ENCODE assay signal across 21 cellular contexts in the genomic region with DNA sequence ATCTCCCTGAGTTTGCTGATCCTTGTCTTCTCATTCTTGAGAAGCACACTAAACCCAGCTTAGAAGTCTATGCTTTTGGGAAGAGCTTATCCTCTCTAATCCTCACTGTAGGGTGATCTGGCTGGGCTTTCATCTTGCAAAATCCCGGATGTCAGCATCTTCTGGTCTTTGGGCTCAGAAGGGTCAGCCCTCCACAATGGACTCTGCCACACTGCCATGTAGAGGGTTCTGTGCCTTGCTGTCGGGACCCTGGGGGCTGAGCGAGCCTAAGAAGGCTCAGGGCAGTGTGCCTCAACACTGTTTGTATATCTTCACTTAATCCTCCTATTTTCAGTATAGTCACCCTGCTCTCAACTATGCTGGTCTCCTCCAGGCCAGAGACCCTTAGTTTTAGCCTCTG.
DNase-seq lines count a peak whose midpoint lies in the region; ATAC-seq, FAIRE-seq and TF ChIP-seq lines count a peak whose summit lies in the region.
"Had no signal": no experiment of that assay in that cellular context is flagged by ENCODE, and none has a peak within 500 bp of the region (broad histone marks: within the 10 kb centered on the region; RNA-seq: fewer than 3 reads in every experiment).

No MANE protein-coding gene starts in this region.

- H3K4ac ChIP-seq in neuronal stem cell (ENCODE audit: low read length), result no peak overlapping the region

- H3K9me2 ChIP-seq in Karpas-422 (replicated peaks; ENCODE audit: insufficient read depth, low read length), result no peaks in the 10 kb centered on the region

- H2BK120ac ChIP-seq in neuronal stem cell (ENCODE audit: low read depth, low read length), result no peak overlapping the region

- H4K20me1 ChIP-seq in Karpas-422 (ENCODE audit: insufficient read depth, low read depth, low read length) (no peaks in the 10 kb centered on the region), astrocyte (ENCODE audit: insufficient read depth, low read length) (no peaks in the 10 kb centered on the region)

- H3K27ac ChIP-seq in C4-2B (peak overlapping the region; percentile 35), Karpas-422 (ENCODE audit: low read length) (no peak overlapping the region), astrocyte (ENCODE audit: low read depth, low read length) (no peak overlapping the region), neuronal stem cell (replicated peaks; ENCODE audit: low read length) (no peak overlapping the region)

- H3K36me3 Mint-ChIP-seq in astrocyte (ENCODE audit: low read depth, unreplicated experiment), result no peaks in the 10 kb centered on the region
- H3K36me3 Mint-ChIP-seq: CD4-positive, alpha-beta memory T cell; IgD-negative memory B cell had no signal

- no peak overlapping the region for H2BK12ac ChIP-seq in neuronal stem cell (ENCODE audit: low read length)

- H3K4me3 ChIP-seq in Karpas-422 (ENCODE audit: low read length) (no peak overlapping the region), astrocyte (ENCODE audit: insufficient read depth, low read depth, low read length) (no peak overlapping the region), neuronal stem cell (ENCODE audit: low read length in 2 of 2) (no peak overlapping the region)

- peaks cover 9% of the 10 kb centered on the region for H3K4me1 Mint-ChIP-seq in astrocyte (ENCODE audit: low read depth, unreplicated experiment)
- H3K4me1 Mint-ChIP-seq: CD4-positive, alpha-beta memory T cell had no signal

- H3K9ac ChIP-seq in Karpas-422 (ENCODE audit: low read length), result no peak overlapping the region
- no peak overlapping the region for H3K9ac ChIP-seq in astrocyte (ENCODE audit: low read length)
- H3K9ac ChIP-seq in neuronal stem cell (ENCODE audit: low read depth, low read length, poor library complexity), result no peak overlapping the region

- DNase-seq in Karpas-422 (peak; percentile 6), astrocyte (ENCODE audit: low read depth) (no peak), neuronal stem cell (ENCODE audit: low spot score) (no peak), left ventricle myocardium superior (no peak), NCI-H187 (lab: John Stamatoyannopoulos, UW) (no peak)
- DNase-seq: BE2C; CD4-positive, alpha-beta memory T cell; DMS53; EL; H7; MM.1S; NCI-H1105; NCI-H2081 treated with DMSO at 0.1 percent for 48 hours; NCI-H446 treated with DMSO at 0.1 percent for 48 hours; NCI-H69; RPMI8226; SHP77 treated with DMSO at 0.1 percent for 48 hours had no signal

- no peak overlapping the region for H4K91ac ChIP-seq in neuronal stem cell (ENCODE audit: low read depth, low read length, poor library complexity)

- H3K4me3 Mint-ChIP-seq in astrocyte (ENCODE audit: unreplicated experiment), result no peak overlapping the region
- H3K4me3 Mint-ChIP-seq: CD4-positive, alpha-beta memory T cell had no signal

- no peaks in the 10 kb centered on the region for H3K79me1 ChIP-seq in neuronal stem cell (ENCODE audit: low read depth, low read length)

- H2BK15ac ChIP-seq in neuronal stem cell (ENCODE audit: low read length), result no peak overlapping the region

- H3K79me2 ChIP-seq in Karpas-422 (ENCODE audit: low read length) (no peaks in the 10 kb centered on the region), astrocyte (ENCODE audit: insufficient read depth, low read length) (no peaks in the 10 kb centered on the region)

- H3K9me3 ChIP-seq in Karpas-422 (ENCODE audit: low read length) (no peaks in the 10 kb centered on the region), astrocyte (ENCODE audit: insufficient read depth, low read depth, low read length) (no peaks in the 10 kb centered on the region), neuronal stem cell (replicated peaks in 1 of 2; ENCODE audit: control insufficient read depth in 2 of 2, insufficient read depth in 1 of 2, low read depth in 1 of 2, low read length in 2 of 2) (no peaks in the 10 kb centered on the region)
- H3K9me3 ChIP-seq: BE2C had no signal

- H3K4me2 ChIP-seq in Karpas-422 (ENCODE audit: low read depth, low read length, poor library complexity, severe bottlenecking), result no peak overlapping the region
- no peak overlapping the region for H3K4me2 ChIP-seq in astrocyte (ENCODE audit: low read length)
- no peak overlapping the region for H3K4me2 ChIP-seq in neuronal stem cell (ENCODE audit: insufficient read depth, low read length, poor library complexity, severe bottlenecking)

- H3K4me1 ChIP-seq in Karpas-422 (ENCODE audit: low read length) (no peaks in the 10 kb centered on the region), astrocyte (ENCODE audit: insufficient read depth, low read length) (no peaks in the 10 kb centered on the region), neuronal stem cell (ENCODE audit: control insufficient read depth in 2 of 2, insufficient read depth in 1 of 2, low read depth in 1 of 2, low read length in 2 of 2) (peaks cover 5 to 12% of the 10 kb centered on the region in 2 donors)
- H3K4me1 ChIP-seq: BE2C had no signal

- H2AFZ ChIP-seq in Karpas-422 (ENCODE audit: low read length), result no peak overlapping the region
- no peak overlapping the region for H2AFZ ChIP-seq in astrocyte (ENCODE audit: low read depth, low read length)
- no peak overlapping the region for H2AFZ ChIP-seq in neuronal stem cell (ENCODE audit: low read length)

- H3K27ac Mint-ChIP-seq in astrocyte (ENCODE audit: unreplicated experiment), result peak overlapping the region; percentile 53
- H3K27ac Mint-ChIP-seq: IgD-negative memory B cell had no signal

- H3K23ac ChIP-seq in neuronal stem cell (ENCODE audit: low read depth, low read length, poor library complexity), result no peak overlapping the region

- no CpG with 5 or more reads among the region's 3 CpGs for WGBS in neuronal stem cell (ENCODE audit: extremely low coverage in 2 of 2, insufficient read length in 2 of 2, insufficient replicate concordance in 1 of 2), 2 donors

- intact Hi-C loops in left ventricle myocardium superior (cut with micrococcal nuclease), result no loop called here

- peaks cover 3% of the 10 kb centered on the region for H3K9me3 Mint-ChIP-seq in astrocyte (ENCODE audit: unreplicated experiment)
- H3K9me3 Mint-ChIP-seq: CD4-positive, alpha-beta memory T cell; IgD-negative memory B cell had no signal

- peak overlapping the region; percentile 67 for H3K14ac ChIP-seq in neuronal stem cell (ENCODE audit: low read length)

- ATAC-seq in left ventricle myocardium superior, result no peak
- no peak for ATAC-seq in GM21786 (IDR thresholded peaks at IDR 0.05; ENCODE audit: unreplicated experiment)
- ATAC-seq: SK-N-SH treated with all-trans-retinoic acid at 6 μM for 48 hours had no signal

- no peak overlapping the region for H2AK5ac ChIP-seq in neuronal stem cell (ENCODE audit: low read depth, low read length)

- H3K36me3 ChIP-seq in Karpas-422 (ENCODE audit: insufficient read depth, low read length), result no peaks in the 10 kb centered on the region
- H3K36me3 ChIP-seq in astrocyte (ENCODE audit: insufficient read depth, low read length), result no peaks in the 10 kb centered on the region
- no peaks in the 10 kb centered on the region for H3K36me3 ChIP-seq in neuronal stem cell (replicated peaks in 1 of 2; ENCODE audit: control insufficient read depth in 2 of 2, insufficient read depth in 2 of 2, low read length in 2 of 2)
- H3K36me3 ChIP-seq: BE2C had no signal

- no peaks in the 10 kb centered on the region for H3K27me3 Mint-ChIP-seq in astrocyte (ENCODE audit: low read depth, unreplicated experiment)
- H3K27me3 Mint-ChIP-seq: CD4-positive, alpha-beta memory T cell; IgD-negative memory B cell had no signal

- TF ChIP-seq CTCF in C4-2B (conservative IDR thresholded peaks at IDR 0.05) (no peak), astrocyte (IDR thresholded peaks at IDR 0.05; ENCODE audit: insufficient read depth, low read depth, low read length) (no peak)

- no peak overlapping the region for H2BK5ac ChIP-seq in neuronal stem cell (ENCODE audit: low read length)

- FAIRE-seq in astrocyte (lab: Jason Lieb, UNC), result no peak

- peak overlapping the region; percentile 53 for H3K18ac ChIP-seq in neuronal stem cell (ENCODE audit: low read length)

- H4K8ac ChIP-seq in neuronal stem cell (ENCODE audit: low read depth, low read length), result no peak overlapping the region

- H3K27me3 ChIP-seq in Karpas-422 (ENCODE audit: low read length) (no peaks in the 10 kb centered on the region), astrocyte (ENCODE audit: insufficient read depth, low read length) (no peaks in the 10 kb centered on the region), neuronal stem cell (ENCODE audit: control insufficient read depth in 3 of 3, insufficient read depth in 3 of 3, low read depth in 1 of 3, low read length in 3 of 3) (no peaks in the 10 kb centered on the region)
- H3K27me3 ChIP-seq: BE2C had no signal
